Comparison of ENCODE assay signal across 21 cellular contexts in genomic region chr2:71555798-71556454, GRCh38.
DNase-seq lines count a peak whose midpoint lies in the region; ATAC-seq, FAIRE-seq and TF ChIP-seq lines count a peak whose summit lies in the region.
"Had no signal": no experiment of that assay in that cellular context is flagged by ENCODE, and none has a peak within 500 bp of the region (broad histone marks: within the 10 kb centered on the region; RNA-seq: fewer than 3 reads in every experiment).

No MANE protein-coding gene starts in this region.

- no peaks in the 10 kb centered on the region for H3K9me3 Mint-ChIP-seq in chondrocyte (ENCODE audit: low read depth)
- H3K9me3 Mint-ChIP-seq: CD4-positive, alpha-beta memory T cell had no signal

- peaks cover 26% of the 10 kb centered on the region for H3K36me3 Mint-ChIP-seq in chondrocyte (ENCODE audit: low read depth)
- H3K36me3 Mint-ChIP-seq: CD4-positive, alpha-beta memory T cell had no signal

- no peak for TF ChIP-seq CTCF in chondrocyte (IDR thresholded peaks at IDR 0.05)
- no peak for TF ChIP-seq CTCF in lower lobe of right lung (IDR thresholded peaks at IDR 0.05)

- no peaks in the 10 kb centered on the region for H3K4me1 ChIP-seq in lower lobe of right lung
- no peaks in the 10 kb centered on the region for H3K4me1 ChIP-seq in small intestine (ENCODE audit: control insufficient read depth in 2 of 2, insufficient read depth in 1 of 2, low read depth in 1 of 2, low read length in 1 of 2)

- intact Hi-C loops in lower lobe of right lung (cut with DNase I) = no loop called here

- H3K27ac ChIP-seq in lower lobe of right lung = no peak overlapping the region
- H3K27ac ChIP-seq in small intestine (ENCODE audit: low read depth in 1 of 2, low read length in 1 of 2) = no peak overlapping the region

- 34 to 64% (median 39%) methylated on average over 21 of the region's 21 CpGs for WGBS in small intestine, 3 donors

- DNase-seq in HuH-7.5 (ENCODE audit: low spot score) (peak; percentile 83), chondrocyte (ENCODE audit: low spot score) (peak; percentile 88), lower lobe of right lung (peak; percentile 39), small intestine (peak; percentile 57), NCI-H128 (lab: John Stamatoyannopoulos, UW; ENCODE audit: unreplicated experiment) (no peak), RKO (ENCODE audit: low spot score) (no peak), H4 (ENCODE audit: low spot score) (no peak)
- DNase-seq: CD4-positive, alpha-beta memory T cell; DND-41; GDM1; KG1; NCI-H1092; NCI-H1694; NCI-H446; NCI-H82; SHP77 treated with DMSO at 0.1 percent for 48 hours had no signal

- H3K27me3 ChIP-seq in lower lobe of right lung (ENCODE audit: low read depth) (no peaks in the 10 kb centered on the region), small intestine (ENCODE audit: control insufficient read depth in 2 of 2, insufficient read depth in 2 of 2, low read length in 2 of 2) (no peaks in the 10 kb centered on the region)

- H3K36me3 ChIP-seq in lower lobe of right lung (peaks cover 11% of the 10 kb centered on the region), small intestine (ENCODE audit: control insufficient read depth in 2 of 2, insufficient read depth in 2 of 2, low read length in 2 of 2) (no peaks in the 10 kb centered on the region)

- H3K4me1 Mint-ChIP-seq in chondrocyte (ENCODE audit: low read depth) = peaks cover 20% of the 10 kb centered on the region
- H3K4me1 Mint-ChIP-seq: B cell; CD4-positive, alpha-beta memory T cell had no signal

- H3K9me3 ChIP-seq in lower lobe of right lung (no peaks in the 10 kb centered on the region), small intestine (ENCODE audit: control insufficient read depth, low read depth) (no peaks in the 10 kb centered on the region)

- no peak overlapping the region for H3K4me3 Mint-ChIP-seq in chondrocyte (ENCODE audit: unreplicated experiment)
- H3K4me3 Mint-ChIP-seq: B cell; CD4-positive, alpha-beta memory T cell had no signal

- no peak overlapping the region for H3K27ac Mint-ChIP-seq in chondrocyte (ENCODE audit: unreplicated experiment)
- H3K27ac Mint-ChIP-seq: B cell; CD4-positive, alpha-beta memory T cell had no signal

- H3K4me3 ChIP-seq in lower lobe of right lung (no peak overlapping the region), small intestine (ENCODE audit: low read depth in 1 of 2, low read length in 2 of 2) (no peak overlapping the region)

- peak in 1 of 2 donors; percentile 5 for ATAC-seq in lower lobe of right lung
- ATAC-seq: Panc1 had no signal

- H3K27me3 Mint-ChIP-seq in chondrocyte (ENCODE audit: low read depth) = no peaks in the 10 kb centered on the region
- H3K27me3 Mint-ChIP-seq: B cell had no signal

- no peak for FAIRE-seq in small intestine (lab: Jason Lieb, UNC)
- FAIRE-seq: D721Med, GM12892, GM19239 had no signal

Comparison
In these comparisons a context has a peak if more than half of its experiments do, and no peak if none do; other contexts are left out.
1. DNase-seq: peak in HuH-7.5 (single experiment), chondrocyte (single experiment), lower lobe of right lung (single experiment) and small intestine (single experiment); none in NCI-H128 (single experiment), RKO (single experiment) and H4 (single experiment).